ENCODE assay signal across 23 cellular contexts in genomic region chr10:97905276-97905675, GRCh38. TPM values are rescaled to one million over a fixed set of nuclear protein-coding genes. Genes with fewer than 3 reads are reported as not detected.
"Had no signal": no experiment of that assay in that cellular context is flagged by ENCODE, and none has a peak within 500 bp of the region (broad histone marks: within the 10 kb centered on the region; RNA-seq: fewer than 3 reads in every experiment).

No MANE protein-coding gene starts in this region.

- ATAC-seq: HepG2 had no signal

- H3K4me2 ChIP-seq: KMS-11, SK-N-SH had no signal

- H3K27ac ChIP-seq: KMS-11 had no signal

- H3K9me3 ChIP-seq: SK-N-SH had no signal

- FAIRE-seq: HepG2, RCC 7860 had no signal

- DNase-seq: IMR-90, Kasumi-1, MM.1S, NCI-H1092 treated with DMSO at 0.1 percent for 48 hours, NCI-H1436, NCI-H187, NCI-H2029, NCI-H2081 treated with DMSO at 0.1 percent for 48 hours, NCI-H2171, NCI-H226, NCI-H446, NCI-H510A, NCI-H524 treated with DMSO at 0.1 percent for 48 hours, NCI-H69, NCI-H774, RPMI8226, SHP77, SK-N-SH, SW 1271 had no signal

RNA-seq across cellular contexts. Expression of gene GOLGA7B, which starts 55.6 kb away (rescaled TPM):
- total RNA-seq: HepG2, IMR-90, M059J had no signal
- polyA plus RNA-seq: HepG2, IMR-90 had no signal
